Comparison of ENCODE assay signal across 19 cellular contexts in the genomic region with DNA sequence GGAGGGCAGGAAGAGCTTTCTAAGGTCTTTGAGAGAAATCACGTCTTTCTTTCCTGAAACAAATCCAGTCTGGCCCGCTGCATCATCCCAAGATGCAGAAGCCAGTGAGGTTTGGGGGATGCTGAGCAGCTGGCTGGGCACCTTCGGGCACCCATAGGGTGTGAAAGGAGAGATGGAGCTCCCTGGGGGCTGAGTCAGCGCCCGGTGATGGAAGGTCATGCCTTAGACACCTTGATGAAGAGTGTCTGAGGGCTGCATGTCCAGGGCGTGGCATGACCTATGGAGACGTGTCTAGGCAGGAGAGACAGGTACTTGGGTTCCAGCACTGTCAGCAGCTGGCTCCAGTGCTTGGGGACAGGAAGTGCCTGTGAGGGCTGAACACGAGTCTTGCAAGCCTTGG.
"Had no signal": no experiment of that assay in that cellular context is flagged by ENCODE, and none has a peak within 500 bp of the region (broad histone marks: within the 10 kb centered on the region; RNA-seq: fewer than 3 reads in every experiment).

No MANE protein-coding gene starts in this region.

- H3K27ac ChIP-seq: HL-60, KMS-11 had no signal

- H3K4me2 ChIP-seq: KMS-11, SK-N-SH had no signal

- H3K9me3 ChIP-seq: SK-N-SH had no signal

- H3K4me1 Mint-ChIP-seq: IgD-negative memory B cell, T-cell had no signal

- H3K4me3 ChIP-seq: K562 had no signal

- H3K9me2 ChIP-seq: SK-N-SH had no signal

- ATAC-seq: K562, T-cell had no signal

- H3K9me3 Mint-ChIP-seq: IgD-negative memory B cell, T-cell had no signal

- H3K27ac Mint-ChIP-seq: IgD-negative memory B cell, T-cell had no signal

- H3K9ac ChIP-seq: KMS-11, SK-N-SH had no signal

- H3K36me3 Mint-ChIP-seq: T-cell had no signal

- DNase-seq: Kasumi-1, MM.1S, NCI-H1092 treated with DMSO at 0.1 percent for 48 hours, NCI-H1436, NCI-H187, NCI-H2029, NCI-H2081 treated with DMSO at 0.1 percent for 48 hours, NCI-H2227 treated with DMSO at 0.1 percent for 48 hours, NCI-H526 treated with DMSO at 0.1 percent for 48 hours, NCI-H82, RPMI8226, SHP77, SK-N-SH, SW 1271, T-cell had no signal

- H3K4me3 Mint-ChIP-seq: IgD-negative memory B cell, T-cell had no signal
